Comparison of ENCODE assay signal across 20 cellular contexts in the genomic region with DNA sequence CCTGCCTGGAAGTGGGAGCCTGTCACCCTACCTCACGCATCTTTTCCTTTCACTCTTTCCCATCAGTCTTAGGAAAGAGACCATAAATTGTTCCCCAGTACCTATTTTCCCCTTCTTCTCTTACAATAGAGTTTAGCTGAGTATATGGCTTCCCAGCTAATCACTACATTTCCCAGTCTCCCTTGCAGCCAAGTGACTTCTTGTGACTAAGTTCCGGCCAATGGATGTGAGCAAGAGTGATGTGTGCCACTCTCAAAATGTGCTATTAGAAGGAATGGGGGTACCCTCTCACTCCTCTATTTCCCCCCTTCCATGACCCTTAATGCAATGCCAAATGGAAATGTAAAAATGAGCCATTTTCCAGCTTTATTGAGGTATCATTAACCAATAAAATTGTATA. TPM values are rescaled to one million over a fixed set of nuclear protein-coding genes. Genes with fewer than 3 reads are reported as not detected.
A peak's percentile ranks its signal among the peaks of the same experiment; 100 is the strongest.
DNase-seq lines count a peak whose midpoint lies in the region; ATAC-seq, FAIRE-seq and TF ChIP-seq lines count a peak whose summit lies in the region.
"Had no signal": no experiment of that assay in that cellular context is flagged by ENCODE, and none has a peak within 500 bp of the region (broad histone marks: within the 10 kb centered on the region; RNA-seq: fewer than 3 reads in every experiment).

No MANE protein-coding gene starts in this region.

- TF ChIP-seq EP300 in HepG2 (IDR thresholded peaks at IDR 0.05; ENCODE audit: low read depth in 2 of 2, low read length in 2 of 2) (no peak), HepG2 (CRISPR knock-in tag; IDR thresholded peaks at IDR 0.05; ENCODE audit: borderline replicate concordance) (no peak)

- no peaks in the 10 kb centered on the region for H4K20me1 ChIP-seq in HepG2 (ENCODE audit: insufficient read depth, low read length)

- no peak overlapping the region for H3K27ac ChIP-seq in HepG2 (ENCODE audit: extremely low read length, insufficient read depth, low read length)
- H3K27ac ChIP-seq in right lobe of liver, result no peak overlapping the region
- H3K27ac ChIP-seq: 22Rv1, A549, C4-2B, GM23248 had no signal

- no peak overlapping the region for H3K4me3 ChIP-seq in HepG2 (replicated peaks in 1 of 3; ENCODE audit: insufficient read depth in 1 of 3, low read depth in 2 of 3, low read length in 3 of 3)
- no peak overlapping the region for H3K4me3 ChIP-seq in right lobe of liver
- H3K4me3 ChIP-seq: A549, GM23248, HAP-1 had no signal

- no peaks in the 10 kb centered on the region for H3K9me3 Mint-ChIP-seq in activated T-helper 17 cell treated with anti-CD3 and anti-CD28 coated beads, Interleukin-2, amount 50 U/mL, for 72 hours
- H3K9me3 Mint-ChIP-seq: CD4-positive, alpha-beta T cell had no signal

- no peak overlapping the region for H3K9ac ChIP-seq in HepG2 (ENCODE audit: insufficient read depth, low read depth, low read length)
- H3K9ac ChIP-seq: GM23248 had no signal

- 30% methylated on average over 2 of the region's 2 CpGs for WGBS in HepG2 (ENCODE audit: low lambda C conversion rate)
- 88% methylated on average over 2 of the region's 2 CpGs for WGBS in right lobe of liver (ENCODE audit: insufficient coverage, low coverage, low lambda C conversion rate, missing lambda C conversion rate)

- TF ChIP-seq POLR2A in HepG2 (IDR thresholded peaks at IDR 0.05; ENCODE audit: insufficient read depth in 1 of 2, low read depth in 2 of 2, low read length in 2 of 2) (no peak), right lobe of liver (IDR thresholded peaks at IDR 0.05) (no peak)

- DNase-seq in HepG2 (ENCODE audit: low spot score) (no peak), right lobe of liver (no peak), HuH-7 (ENCODE audit: low spot score) (no peak)
- DNase-seq: AML-193; Caco-2; CD4-positive, alpha-beta T cell; GM23248 had no signal

- no peak overlapping the region for H3K4me3 Mint-ChIP-seq in activated T-helper 17 cell treated with anti-CD3 and anti-CD28 coated beads, Interleukin-2, amount 50 U/mL, for 72 hours
- H3K4me3 Mint-ChIP-seq: CD4-positive, alpha-beta T cell had no signal

- in situ Hi-C loops in HepG2 (cut with HindIII; ENCODE audit: extremely low pct_ligation_motif_present, low pct_unique_long_range_greater_than_20kb), result no loop called here

- H3K36me3 ChIP-seq in HepG2 (replicated peaks in 1 of 2; ENCODE audit: control insufficient read depth in 1 of 2, insufficient read depth in 2 of 2, low read length in 2 of 2), result no peaks in the 10 kb centered on the region
- no peaks in the 10 kb centered on the region for H3K36me3 ChIP-seq in right lobe of liver
- H3K36me3 ChIP-seq: HAP-1 had no signal

- no peak for FAIRE-seq in HepG2 (lab: Jason Lieb, UNC)
- FAIRE-seq: A549, D721Med, G401.6, GM12891, GM18507, HTR-8/SVneo had no signal

- peak overlapping the region; percentile 25 for H3K27ac Mint-ChIP-seq in activated T-helper 17 cell treated with anti-CD3 and anti-CD28 coated beads, Interleukin-2, amount 50 U/mL, for 72 hours
- H3K27ac Mint-ChIP-seq: CD4-positive, alpha-beta T cell had no signal

- TF ChIP-seq CTCF in HepG2 (CRISPR knock-in tag; IDR thresholded peaks at IDR 0.05) (no peak), right lobe of liver (IDR thresholded peaks at IDR 0.05) (no peak)

- H3K27me3 ChIP-seq in HepG2 (ENCODE audit: control insufficient read depth in 1 of 2, insufficient read depth in 2 of 2, low read length in 2 of 2) (peaks cover 5 to 61% of the 10 kb centered on the region in 2 experiments), right lobe of liver (no peaks in the 10 kb centered on the region)

- POLR2A ChIA-PET in HepG2 (lab: Yijun Ruan, JAX), result no interaction called here

- intact Hi-C loops in HepG2 (cut with micrococcal nuclease; ENCODE audit: unreplicated experiment) (no loop called here), right lobe of liver (cut with DNase I) (no loop called here)

- CTCF ChIA-PET in HepG2 (lab: Yijun Ruan, JAX; ENCODE audit: low intra/inter-chr PET ratio, low total read pairs), result no interaction called here

- no peak for TF ChIP-seq RAD21 in HepG2 (CRISPR knock-in tag; IDR thresholded peaks at IDR 0.05)

- H3K9me3 ChIP-seq in HepG2 (ENCODE audit: low read length) (no peaks in the 10 kb centered on the region), right lobe of liver (no peaks in the 10 kb centered on the region)
- H3K9me3 ChIP-seq: A549, Caco-2, HAP-1 had no signal

- H3K36me3 Mint-ChIP-seq in activated T-helper 17 cell treated with anti-CD3 and anti-CD28 coated beads, Interleukin-2, amount 50 U/mL, for 72 hours (ENCODE audit: low read depth), result no peaks in the 10 kb centered on the region

- H3K79me2 ChIP-seq in HepG2 (ENCODE audit: insufficient read depth, low read length), result no peaks in the 10 kb centered on the region

- H3K27me3 Mint-ChIP-seq in activated T-helper 17 cell treated with anti-CD3 and anti-CD28 coated beads, Interleukin-2, amount 50 U/mL, for 72 hours, result peaks cover 8% of the 10 kb centered on the region

- BruUV-seq in HepG2 (replicated peaks; lab: Mats Ljungman, UMichigan), result no TSS peak

- H3K4me1 Mint-ChIP-seq in activated T-helper 17 cell treated with anti-CD3 and anti-CD28 coated beads, Interleukin-2, amount 50 U/mL, for 72 hours, result no peaks in the 10 kb centered on the region

- ATAC-seq in HepG2 (no peak), right lobe of liver (no peak), HG02970 (IDR thresholded peaks at IDR 0.05; ENCODE audit: low FRiP score, unreplicated experiment) (no peak)
- no peak for ATAC-seq in activated T-helper 17 cell treated with anti-CD3 and anti-CD28 coated beads, Interleukin-2, amount 50 U/mL, for 72 hours (replicated peaks)
- ATAC-seq: A549 had no signal

- H3K4me1 ChIP-seq in HepG2 (ENCODE audit: insufficient read depth, low read length) (peaks cover 13% of the 10 kb centered on the region), right lobe of liver (no peaks in the 10 kb centered on the region)
- H3K4me1 ChIP-seq: A549, Caco-2, HAP-1 had no signal

- H3K4me2 ChIP-seq in HepG2 (ENCODE audit: low read depth, low read length), result no peak overlapping the region
- H3K4me2 ChIP-seq: A549 had no signal

- H2AFZ ChIP-seq in HepG2 (ENCODE audit: low read length), result no peak overlapping the region
- H2AFZ ChIP-seq: GM23248 had no signal

RNA-seq across cellular contexts. Expression of gene PYY, which starts 8.2 kb away (rescaled TPM):
- total RNA-seq in HepG2 (2016; rRNA removed; fragmentation: Illumina TruSeq; extraction: Trizol) (not detected in 2 replicates), right lobe of liver (not detected)
- total RNA-seq in HepG2 (2016; cell fraction: cytosol; rRNA removed; fragmentation: Illumina TruSeq; extraction: Trizol; ENCODE audit: low read depth), result not detected in 2 replicates
- total RNA-seq in HepG2 (2016; cell fraction: insoluble cytoplasmic fraction; rRNA removed; fragmentation: Illumina TruSeq; extraction: Trizol), result not detected in 2 replicates
- total RNA-seq in HepG2 (2016; cell fraction: membrane; rRNA removed; fragmentation: Illumina TruSeq; extraction: Trizol), result not detected in 2 replicates
- total RNA-seq in HepG2 (2016; cell fraction: nucleus; rRNA removed; fragmentation: Illumina TruSeq; extraction: Trizol), result not detected in 2 replicates
- 0.24 and 0.25 TPM in 2 replicates for polyA plus RNA-seq in HepG2 (2011; rRNA removed)
- 0.21 and 0.30 TPM in 2 replicates for polyA plus RNA-seq in HepG2 (2011; cell fraction: cytosol; rRNA removed)
- 1.1 and 1.2 TPM in 2 replicates for polyA plus RNA-seq in HepG2 (2011; cell fraction: nucleus; rRNA removed)
- 0.32 TPM in 1 of 2 replicates, not detected in the other for polyA plus RNA-seq in HepG2 (2012)
- not detected in 2 replicates for polyA plus RNA-seq in HepG2 (2016; cell fraction: cytosol; fragmentation: Illumina TruSeq; extraction: Trizol; ENCODE audit: low read depth)
- polyA plus RNA-seq in HepG2 (2016; cell fraction: insoluble cytoplasmic fraction; fragmentation: Illumina TruSeq; extraction: Trizol; ENCODE audit: low read depth), result not detected in 2 replicates
- polyA plus RNA-seq in HepG2 (2016; cell fraction: membrane; fragmentation: Illumina TruSeq; extraction: Trizol; ENCODE audit: low read depth), result not detected in 2 replicates
- not detected in 2 replicates for polyA plus RNA-seq in HepG2 (2016; cell fraction: nucleus; fragmentation: Illumina TruSeq; extraction: Trizol; ENCODE audit: insufficient read depth, low read depth)
- polyA minus RNA-seq in HepG2 (2011; rRNA and poly(A)+ RNA removed; ENCODE audit: low replicate concordance), result not detected in 2 replicates
- not detected in 2 replicates for polyA minus RNA-seq in HepG2 (2011; cell fraction: cytosol; rRNA and poly(A)+ RNA removed)
- polyA minus RNA-seq in HepG2 (2011; cell fraction: nucleus; rRNA and poly(A)+ RNA removed), result not detected in 2 replicates
- total RNA-seq in activated T-helper 17 cell treated with anti-CD3 and anti-CD28 coated beads, Interleukin-2, amount 50 U/mL, for 72 hours, result not detected
- total RNA-seq: Caco-2; CD4-positive, alpha-beta T cell; GM23248 had no signal
- polyA plus RNA-seq: A549, BJ, GM23248 had no signal

RNA-seq across cellular contexts. Expression of gene PPY, which starts 19.7 kb away (rescaled TPM):
- not detected in 2 replicates for total RNA-seq in HepG2 (2016; rRNA removed; fragmentation: Illumina TruSeq; extraction: Trizol)
- not detected in 2 replicates for total RNA-seq in HepG2 (2016; cell fraction: cytosol; rRNA removed; fragmentation: Illumina TruSeq; extraction: Trizol; ENCODE audit: low read depth)
- total RNA-seq in HepG2 (2016; cell fraction: insoluble cytoplasmic fraction; rRNA removed; fragmentation: Illumina TruSeq; extraction: Trizol), result not detected in 2 replicates
- total RNA-seq in HepG2 (2016; cell fraction: membrane; rRNA removed; fragmentation: Illumina TruSeq; extraction: Trizol), result not detected in 2 replicates
- not detected in 2 replicates for total RNA-seq in HepG2 (2016; cell fraction: nucleus; rRNA removed; fragmentation: Illumina TruSeq; extraction: Trizol)
- not detected in 2 replicates for polyA plus RNA-seq in HepG2 (2011; rRNA removed)
- polyA plus RNA-seq in HepG2 (2011; cell fraction: cytosol; rRNA removed), result 0.21 TPM in 1 of 2 replicates, not detected in the other
- not detected in 2 replicates for polyA plus RNA-seq in HepG2 (2011; cell fraction: nucleus; rRNA removed)
- polyA plus RNA-seq in HepG2 (2012), result not detected in 2 replicates
- polyA plus RNA-seq in HepG2 (2016; cell fraction: cytosol; fragmentation: Illumina TruSeq; extraction: Trizol; ENCODE audit: low read depth), result not detected in 2 replicates
- polyA plus RNA-seq in HepG2 (2016; cell fraction: insoluble cytoplasmic fraction; fragmentation: Illumina TruSeq; extraction: Trizol; ENCODE audit: low read depth), result not detected in 2 replicates
- polyA plus RNA-seq in HepG2 (2016; cell fraction: membrane; fragmentation: Illumina TruSeq; extraction: Trizol; ENCODE audit: low read depth), result not detected in 2 replicates
- not detected in 2 replicates for polyA plus RNA-seq in HepG2 (2016; cell fraction: nucleus; fragmentation: Illumina TruSeq; extraction: Trizol; ENCODE audit: insufficient read depth, low read depth)
- polyA minus RNA-seq in HepG2 (2011; rRNA and poly(A)+ RNA removed; ENCODE audit: low replicate concordance), result not detected in 2 replicates
- polyA minus RNA-seq in HepG2 (2011; cell fraction: cytosol; rRNA and poly(A)+ RNA removed), result not detected in 2 replicates
- not detected in 2 replicates for polyA minus RNA-seq in HepG2 (2011; cell fraction: nucleus; rRNA and poly(A)+ RNA removed)
- not detected for total RNA-seq in right lobe of liver
- total RNA-seq in activated T-helper 17 cell treated with anti-CD3 and anti-CD28 coated beads, Interleukin-2, amount 50 U/mL, for 72 hours, result 1 to 10 TPM in 1 of 2 donors, under 1 TPM in 1; 0.90 to 1.9 TPM
- total RNA-seq: Caco-2; CD4-positive, alpha-beta T cell; GM23248; H4 had no signal
- polyA plus RNA-seq: A549, BJ, GM23248 had no signal

RNA-seq across cellular contexts. Expression of gene NAGS, which starts 42.5 kb away (rescaled TPM):
- total RNA-seq in HepG2 (2016; rRNA removed; fragmentation: Illumina TruSeq; extraction: Trizol) (3.0 and 4.3 TPM in 2 replicates), right lobe of liver (10 to 100 TPM; 12.1 to 56.2 (median 45.6) TPM)
- 1.2 TPM in 2 replicates for total RNA-seq in HepG2 (2016; cell fraction: cytosol; rRNA removed; fragmentation: Illumina TruSeq; extraction: Trizol; ENCODE audit: low read depth)
- total RNA-seq in HepG2 (2016; cell fraction: insoluble cytoplasmic fraction; rRNA removed; fragmentation: Illumina TruSeq; extraction: Trizol), result 2.8 and 4.3 TPM in 2 replicates
- 2.2 and 2.3 TPM in 2 replicates for total RNA-seq in HepG2 (2016; cell fraction: membrane; rRNA removed; fragmentation: Illumina TruSeq; extraction: Trizol)
- total RNA-seq in HepG2 (2016; cell fraction: nucleus; rRNA removed; fragmentation: Illumina TruSeq; extraction: Trizol), result 2.6 and 2.8 TPM in 2 replicates
- polyA plus RNA-seq in HepG2 (2011; rRNA removed), result 5.1 and 10.3 TPM in 2 replicates
- polyA plus RNA-seq in HepG2 (2011; cell fraction: cytosol; rRNA removed), result 5.9 and 6.6 TPM in 2 replicates
- polyA plus RNA-seq in HepG2 (2011; cell fraction: nucleus; rRNA removed), result 13.6 and 19.6 TPM in 2 replicates
- polyA plus RNA-seq in HepG2 (2012), result 2.8 and 7.9 TPM in 2 replicates
- 0.93 and 1.1 TPM in 2 replicates for polyA plus RNA-seq in HepG2 (2016; cell fraction: cytosol; fragmentation: Illumina TruSeq; extraction: Trizol; ENCODE audit: low read depth)
- 2.4 and 3.6 TPM in 2 replicates for polyA plus RNA-seq in HepG2 (2016; cell fraction: insoluble cytoplasmic fraction; fragmentation: Illumina TruSeq; extraction: Trizol; ENCODE audit: low read depth)
- polyA plus RNA-seq in HepG2 (2016; cell fraction: membrane; fragmentation: Illumina TruSeq; extraction: Trizol; ENCODE audit: low read depth), result 1.6 and 1.8 TPM in 2 replicates
- 5.8 and 5.9 TPM in 2 replicates for polyA plus RNA-seq in HepG2 (2016; cell fraction: nucleus; fragmentation: Illumina TruSeq; extraction: Trizol; ENCODE audit: insufficient read depth, low read depth)
- 0.82 and 14.6 TPM in 2 replicates for polyA minus RNA-seq in HepG2 (2011; rRNA and poly(A)+ RNA removed; ENCODE audit: low replicate concordance)
- 4.7 and 6.5 TPM in 2 replicates for polyA minus RNA-seq in HepG2 (2011; cell fraction: cytosol; rRNA and poly(A)+ RNA removed)
- polyA minus RNA-seq in HepG2 (2011; cell fraction: nucleus; rRNA and poly(A)+ RNA removed), result 4.0 and 9.2 TPM in 2 replicates
- 1 to 10 TPM in 1 of 2 donors, under 1 TPM in 1; 0.48 to 4.8 TPM for total RNA-seq in activated T-helper 17 cell treated with anti-CD3 and anti-CD28 coated beads, Interleukin-2, amount 50 U/mL, for 72 hours

RNA-seq across cellular contexts. Expression of gene TMEM101, which starts 52.8 kb away (rescaled TPM):
- 50.0 and 72.0 TPM in 2 replicates for total RNA-seq in HepG2 (2016; rRNA removed; fragmentation: Illumina TruSeq; extraction: Trizol)
- total RNA-seq in HepG2 (2016; cell fraction: cytosol; rRNA removed; fragmentation: Illumina TruSeq; extraction: Trizol; ENCODE audit: low read depth), result 24.7 and 30.5 TPM in 2 replicates
- total RNA-seq in HepG2 (2016; cell fraction: insoluble cytoplasmic fraction; rRNA removed; fragmentation: Illumina TruSeq; extraction: Trizol), result 50.9 and 73.7 TPM in 2 replicates
- total RNA-seq in HepG2 (2016; cell fraction: membrane; rRNA removed; fragmentation: Illumina TruSeq; extraction: Trizol), result 58.1 and 63.3 TPM in 2 replicates
- 55.2 and 61.0 TPM in 2 replicates for total RNA-seq in HepG2 (2016; cell fraction: nucleus; rRNA removed; fragmentation: Illumina TruSeq; extraction: Trizol)
- polyA plus RNA-seq in HepG2 (2011; rRNA removed), result 100 and 107 TPM in 2 replicates
- polyA plus RNA-seq in HepG2 (2011; cell fraction: cytosol; rRNA removed), result 128 and 161 TPM in 2 replicates
- 53.5 and 60.7 TPM in 2 replicates for polyA plus RNA-seq in HepG2 (2011; cell fraction: nucleus; rRNA removed)
- polyA plus RNA-seq in HepG2 (2012), result 65.5 and 74.9 TPM in 2 replicates
- polyA plus RNA-seq in HepG2 (2016; cell fraction: cytosol; fragmentation: Illumina TruSeq; extraction: Trizol; ENCODE audit: low read depth), result 19.8 and 21.2 TPM in 2 replicates
- 35.3 and 36.8 TPM in 2 replicates for polyA plus RNA-seq in HepG2 (2016; cell fraction: insoluble cytoplasmic fraction; fragmentation: Illumina TruSeq; extraction: Trizol; ENCODE audit: low read depth)
- polyA plus RNA-seq in HepG2 (2016; cell fraction: membrane; fragmentation: Illumina TruSeq; extraction: Trizol; ENCODE audit: low read depth), result 39.0 and 44.1 TPM in 2 replicates
- 68.4 and 69.1 TPM in 2 replicates for polyA plus RNA-seq in HepG2 (2016; cell fraction: nucleus; fragmentation: Illumina TruSeq; extraction: Trizol; ENCODE audit: insufficient read depth, low read depth)
- polyA minus RNA-seq in HepG2 (2011; rRNA and poly(A)+ RNA removed; ENCODE audit: low replicate concordance), result 52.0 and 233 TPM in 2 replicates
- polyA minus RNA-seq in HepG2 (2011; cell fraction: cytosol; rRNA and poly(A)+ RNA removed), result 45.2 and 52.9 TPM in 2 replicates
- 37.7 and 38.3 TPM in 2 replicates for polyA minus RNA-seq in HepG2 (2011; cell fraction: nucleus; rRNA and poly(A)+ RNA removed)
- 10 to 100 TPM in 4 of 6 experiments, 1 to 10 TPM in 2; 6.7 to 23.6 (median 10.9) TPM for total RNA-seq in right lobe of liver
- 10 to 100 TPM; 33.0 to 35.1 TPM for total RNA-seq in activated T-helper 17 cell treated with anti-CD3 and anti-CD28 coated beads, Interleukin-2, amount 50 U/mL, for 72 hours

RNA-seq across cellular contexts. Expression of gene MPP2, which starts 54.6 kb away (rescaled TPM):
- total RNA-seq in HepG2 (2016; rRNA removed; fragmentation: Illumina TruSeq; extraction: Trizol) (0.20 and 0.44 TPM in 2 replicates), right lobe of liver (1 to 10 TPM in 1 of 6 experiments, under 1 TPM in 2, not detected in 3; 0.13 to 1.2 (median 0.18) TPM)
- total RNA-seq in HepG2 (2016; cell fraction: cytosol; rRNA removed; fragmentation: Illumina TruSeq; extraction: Trizol; ENCODE audit: low read depth), result 0.18 and 0.30 TPM in 2 replicates
- 0.02 and 0.10 TPM in 2 replicates for total RNA-seq in HepG2 (2016; cell fraction: insoluble cytoplasmic fraction; rRNA removed; fragmentation: Illumina TruSeq; extraction: Trizol)
- total RNA-seq in HepG2 (2016; cell fraction: membrane; rRNA removed; fragmentation: Illumina TruSeq; extraction: Trizol), result 0.06 and 0.07 TPM in 2 replicates
- total RNA-seq in HepG2 (2016; cell fraction: nucleus; rRNA removed; fragmentation: Illumina TruSeq; extraction: Trizol), result 0.25 TPM in 1 of 2 replicates, not detected in the other
- polyA plus RNA-seq in HepG2 (2011; rRNA removed), result 1.7 and 2.2 TPM in 2 replicates
- 1.6 TPM in 2 replicates for polyA plus RNA-seq in HepG2 (2011; cell fraction: cytosol; rRNA removed)
- 3.8 and 4.9 TPM in 2 replicates for polyA plus RNA-seq in HepG2 (2011; cell fraction: nucleus; rRNA removed)
- 0.62 and 0.99 TPM in 2 replicates for polyA plus RNA-seq in HepG2 (2012)
- not detected in 2 replicates for polyA plus RNA-seq in HepG2 (2016; cell fraction: cytosol; fragmentation: Illumina TruSeq; extraction: Trizol; ENCODE audit: low read depth)
- polyA plus RNA-seq in HepG2 (2016; cell fraction: insoluble cytoplasmic fraction; fragmentation: Illumina TruSeq; extraction: Trizol; ENCODE audit: low read depth), result 0.19 and 0.20 TPM in 2 replicates
- 0.05 TPM in 1 of 2 replicates, not detected in the other for polyA plus RNA-seq in HepG2 (2016; cell fraction: membrane; fragmentation: Illumina TruSeq; extraction: Trizol; ENCODE audit: low read depth)
- 0.15 and 0.18 TPM in 2 replicates for polyA plus RNA-seq in HepG2 (2016; cell fraction: nucleus; fragmentation: Illumina TruSeq; extraction: Trizol; ENCODE audit: insufficient read depth, low read depth)
- polyA minus RNA-seq in HepG2 (2011; rRNA and poly(A)+ RNA removed; ENCODE audit: low replicate concordance), result 3.3 and 19.7 TPM in 2 replicates
- polyA minus RNA-seq in HepG2 (2011; cell fraction: cytosol; rRNA and poly(A)+ RNA removed), result 1.1 and 2.0 TPM in 2 replicates
- polyA minus RNA-seq in HepG2 (2011; cell fraction: nucleus; rRNA and poly(A)+ RNA removed), result 1.5 and 3.2 TPM in 2 replicates
- total RNA-seq in activated T-helper 17 cell treated with anti-CD3 and anti-CD28 coated beads, Interleukin-2, amount 50 U/mL, for 72 hours, result 1 to 10 TPM; 1.3 to 3.3 TPM
